Comparison of ENCODE assay signal across 8 cellular contexts in the genomic region with DNA sequence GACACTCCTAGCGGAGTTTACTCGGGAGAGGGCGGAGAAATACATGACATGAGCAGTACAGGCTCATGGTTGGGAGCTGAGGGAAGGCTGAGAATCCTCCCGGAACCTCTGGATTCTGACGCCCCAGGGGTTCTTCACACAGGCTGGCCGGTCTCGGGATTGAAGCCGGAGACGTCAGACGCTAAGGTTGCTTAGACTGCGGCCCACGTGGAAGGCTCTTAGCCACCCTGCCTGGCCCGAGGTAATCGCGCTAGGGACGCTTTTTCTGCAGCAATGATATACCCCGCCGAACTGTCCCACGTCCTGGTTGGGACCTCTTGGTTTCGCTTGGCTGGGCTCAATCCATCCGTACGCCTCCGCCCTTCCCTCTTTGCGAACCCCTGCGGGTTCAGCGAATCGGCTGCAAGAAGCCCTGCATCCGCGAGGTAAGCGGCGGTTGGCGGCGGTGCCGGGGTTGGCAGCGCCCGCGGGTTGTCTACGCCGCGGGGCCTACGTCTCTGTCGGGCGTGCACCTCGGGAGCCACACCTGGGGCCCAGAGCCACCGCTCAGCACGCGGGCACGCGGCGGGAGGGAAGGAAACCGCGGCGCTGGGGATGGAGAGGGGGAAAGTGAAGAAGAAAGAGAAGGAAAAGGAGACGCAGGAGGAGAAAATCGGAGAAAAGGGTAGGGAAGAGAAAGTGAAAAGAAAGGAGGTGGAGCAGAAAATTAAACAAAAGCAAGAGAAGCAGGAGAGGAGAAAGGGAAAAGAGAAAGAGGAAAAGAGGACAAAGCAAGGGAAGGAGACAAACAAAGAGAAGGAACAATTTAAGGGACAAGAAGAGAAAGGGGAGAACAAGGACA. TPM values are rescaled to one million over a fixed set of nuclear protein-coding genes. Genes with fewer than 3 reads are reported as not detected.
DNase-seq lines count a peak whose midpoint lies in the region; ATAC-seq lines count a peak whose summit lies in the region.

A gene with protein sequence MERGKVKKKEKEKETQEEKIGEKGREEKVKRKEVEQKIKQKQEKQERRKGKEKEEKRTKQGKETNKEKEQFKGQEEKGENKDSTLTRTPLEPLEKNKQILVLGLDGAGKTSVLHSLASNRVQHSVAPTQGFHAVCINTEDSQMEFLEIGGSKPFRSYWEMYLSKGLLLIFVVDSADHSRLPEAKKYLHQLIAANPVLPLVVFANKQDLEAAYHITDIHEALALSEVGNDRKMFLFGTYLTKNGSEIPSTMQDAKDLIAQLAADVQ (plus strand): TSS at position 523 of the 841 bp plus-strand sequence. CDS start 72 bp downstream, at position 595.

- no peaks in the 10 kb centered on the region for H3K79me2 ChIP-seq in ACC112 (ENCODE audit: control insufficient read depth, insufficient read depth, low read length, unreplicated experiment)

- peak within 1 kb of the TSS; percentile 42; the same call in 1 of the 2 replicates for H3K27ac ChIP-seq in ACC112 (ENCODE audit: low read depth, low read length)
- no peak within 1 kb of the TSS for H3K27ac ChIP-seq in mesodermal cell (ENCODE audit: low read depth, low read length, severe bottlenecking)

- peaks cover 15 to 17% of the 10 kb centered on the region in 2 donors for H3K4me1 Mint-ChIP-seq in effector memory CD8-positive, alpha-beta T cell (ENCODE audit: low read depth in 2 of 2)

- H3K9me3 ChIP-seq in MG63 (no peaks in the 10 kb centered on the region), mesodermal cell (ENCODE audit: control insufficient read depth, low read length) (no peaks in the 10 kb centered on the region)

- peak; percentile 38 for DNase-seq in MG63
- DNase-seq in activated CD8-positive, alpha-beta memory T cell treated with anti-CD3 and anti-CD28 coated beads for 1 hour (ENCODE audit: extremely low read depth in 1 of 2, low read depth in 1 of 2) = peak; percentile 29 to 41
- peak; percentile 53 to 74 (median 60) for DNase-seq in effector memory CD8-positive, alpha-beta T cell
- DNase-seq in stimulated activated CD8-positive, alpha-beta memory T cell treated with anti-CD3 and anti-CD28 coated beads, Interleukin-12 subunit alpha, Interleukin-12 subunit beta, amount 100 ng/mL, for 1 hour (ENCODE audit: low read depth) = peak; percentile 25
- DNase-seq in UCSD-AML1 (lab: John Stamatoyannopoulos, UW; ENCODE audit: unreplicated experiment) = no peak

- H3K4me1 ChIP-seq in ACC112 (ENCODE audit: control insufficient read depth, insufficient read depth, low read length, unreplicated experiment) (no peaks in the 10 kb centered on the region), mesodermal cell (ENCODE audit: control insufficient read depth, insufficient read depth, low read length, poor library complexity, severe bottlenecking) (no peaks in the 10 kb centered on the region)

- peak; percentile 69 for ATAC-seq in GM19372 (IDR thresholded peaks at IDR 0.05; ENCODE audit: low read depth, unreplicated experiment)
- peak; percentile 98 for ATAC-seq in effector memory CD8-positive, alpha-beta T cell (replicated peaks)

- H2AFZ ChIP-seq in ACC112 (ENCODE audit: low read length, unreplicated experiment) = peak within 1 kb of the TSS; percentile 95

- no peaks in the 10 kb centered on the region for H3K27me3 Mint-ChIP-seq in effector memory CD8-positive, alpha-beta T cell

- no peaks in the 10 kb centered on the region for H3K9me3 Mint-ChIP-seq in effector memory CD8-positive, alpha-beta T cell

- H3K27ac Mint-ChIP-seq in effector memory CD8-positive, alpha-beta T cell = peak within 1 kb of the TSS; percentile 36 to 92

- H3K4me3 ChIP-seq in ACC112 (ENCODE audit: low read depth, low read length) (peak within 1 kb of the TSS; percentile 84), MG63 (peak within 1 kb of the TSS; percentile 38), mesodermal cell (ENCODE audit: extremely low read depth, insufficient read depth, low read length, poor library complexity, severe bottlenecking) (peak within 1 kb of the TSS; percentile 35)

- WGBS in mesodermal cell (ENCODE audit: insufficient coverage in 2 of 2), 2 experiments = 4 to 5% methylated on average over 46 to 52 of the region's 55 CpGs

- no peaks in the 10 kb centered on the region for H3K27me3 ChIP-seq in ACC112 (ENCODE audit: insufficient read depth, low read length)
- H3K27me3 ChIP-seq in MG63 = no peaks in the 10 kb centered on the region

- peaks cover 8% of the 10 kb centered on the region for H3K36me3 ChIP-seq in ACC112 (ENCODE audit: insufficient read depth, low read length)
- H3K36me3 ChIP-seq in MG63 = peaks cover 9% of the 10 kb centered on the region; the same call in 1 of the 2 replicates
- peaks cover 19% of the 10 kb centered on the region for H3K36me3 ChIP-seq in mesodermal cell (ENCODE audit: control insufficient read depth, insufficient read depth, low read length)

- H3K36me3 Mint-ChIP-seq in effector memory CD8-positive, alpha-beta T cell (ENCODE audit: insufficient read depth) = peaks cover 25% of the 10 kb centered on the region

- peak within 1 kb of the TSS; percentile 72 to 86 for H3K4me3 Mint-ChIP-seq in effector memory CD8-positive, alpha-beta T cell

RNA-seq across cellular contexts. Expression of the gene that starts here (rescaled TPM):
- 0.26 TPM in 1 of 2 replicates, not detected in the other for total RNA-seq in MG63 (2014; rRNA removed; shearing (Covaris generic); ENCODE audit: low replicate concordance)
- 0.63 TPM for polyA plus RNA-seq in mesodermal cell (2013, experiment 1 of 2)
- 0.35 TPM for polyA plus RNA-seq in mesodermal cell (2013, experiment 2 of 2)

Comparison
In these comparisons a context has a peak if more than half of its experiments do, and no peak if none do; other contexts are left out.
1. Peak in DNase-seq and H3K4me3 ChIP-seq in MG63; RNA of the gene not detected or under 1 TPM.